23 cellular contexts compared by ENCODE assay signal in the genomic region with DNA sequence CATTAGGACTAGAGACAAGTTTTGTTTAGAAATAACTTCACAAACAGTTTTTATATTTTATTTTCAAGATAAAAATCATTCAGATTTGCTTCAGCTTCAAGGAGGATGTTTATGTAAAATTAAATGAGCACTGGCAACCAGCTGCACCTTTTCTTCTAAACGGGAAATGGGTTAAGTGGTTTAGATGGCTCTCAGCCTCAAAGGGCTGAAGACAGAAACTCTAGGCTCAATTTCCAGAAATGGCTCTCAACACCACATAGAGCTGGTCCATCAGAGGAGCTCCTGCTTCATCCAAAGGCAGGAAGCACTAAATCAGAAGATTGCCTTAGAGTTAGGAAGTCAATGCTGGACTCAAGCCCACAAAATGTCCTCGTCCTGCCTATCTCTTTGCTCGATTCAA.
DNase-seq lines count a peak whose midpoint lies in the region; ATAC-seq lines count a peak whose summit lies in the region.
"Had no signal": no experiment of that assay in that cellular context is flagged by ENCODE, and none has a peak within 500 bp of the region (broad histone marks: within the 10 kb centered on the region; RNA-seq: fewer than 3 reads in every experiment).

No MANE protein-coding gene starts in this region.

- no peaks in the 10 kb centered on the region for H3K27me3 Mint-ChIP-seq in activated CD4-positive, alpha-beta T cell treated with anti-CD3 and anti-CD28 coated beads for 36 hours
- H3K27me3 Mint-ChIP-seq in CD4-positive, alpha-beta memory T cell, result peaks cover 1 to 4% of the 10 kb centered on the region in 2 donors
- H3K27me3 Mint-ChIP-seq in T-cell, result peaks cover 0 to 5% of the 10 kb centered on the region in 2 donors
- H3K27me3 Mint-ChIP-seq in naive thymus-derived CD4-positive, alpha-beta T cell, result peaks cover 0 to 12% (median 0%) of the 10 kb centered on the region in 5 donors

- H3K27ac ChIP-seq in CD4-positive, alpha-beta memory T cell (ENCODE audit: low read depth, low read length), result no peak overlapping the region
- peak overlapping the region; percentile 51 for H3K27ac ChIP-seq in naive thymus-derived CD4-positive, alpha-beta T cell (ENCODE audit: low read depth, low read length)
- H3K27ac ChIP-seq: BLaER1 treated with 17β-estradiol and CSF1 and Interleukin-3, amounts not matched to agents 10 nM and 100 nM; RWPE1; SK-N-MC had no signal

- no peaks in the 10 kb centered on the region for H3K36me3 Mint-ChIP-seq in activated CD4-positive, alpha-beta T cell treated with anti-CD3 and anti-CD28 coated beads for 36 hours (ENCODE audit: low read depth)
- H3K36me3 Mint-ChIP-seq in CD4-positive, alpha-beta memory T cell, result peaks cover 1 to 3% of the 10 kb centered on the region in 2 donors
- peaks cover 2% of the 10 kb centered on the region for H3K36me3 Mint-ChIP-seq in T-cell
- peaks cover 2 to 11% (median 6%) of the 10 kb centered on the region in 5 donors for H3K36me3 Mint-ChIP-seq in naive thymus-derived CD4-positive, alpha-beta T cell

- H3K4me1 ChIP-seq in CD4-positive, alpha-beta memory T cell (ENCODE audit: insufficient read depth, low read length), result peaks cover 14% of the 10 kb centered on the region
- peaks cover 0 to 20% of the 10 kb centered on the region in 2 donors for H3K4me1 ChIP-seq in naive thymus-derived CD4-positive, alpha-beta T cell (ENCODE audit: control insufficient read depth in 2 of 2, insufficient read depth in 2 of 2, low read length in 2 of 2)
- H3K4me1 ChIP-seq: BLaER1 treated with 17β-estradiol and CSF1 and Interleukin-3, amounts not matched to agents 10 nM and 100 nM had no signal

- H3K9me3 Mint-ChIP-seq in activated CD4-positive, alpha-beta T cell treated with anti-CD3 and anti-CD28 coated beads for 36 hours (ENCODE audit: low read depth), result peaks cover 13% of the 10 kb centered on the region
- peaks cover 0 to 63% (median 24%) of the 10 kb centered on the region in 8 donors for H3K9me3 Mint-ChIP-seq in CD4-positive, alpha-beta memory T cell
- peaks cover 0 to 35% (median 23%) of the 10 kb centered on the region in 3 donors for H3K9me3 Mint-ChIP-seq in T-cell
- H3K9me3 Mint-ChIP-seq in naive thymus-derived CD4-positive, alpha-beta T cell, result peaks cover 0 to 75% (median 4%) of the 10 kb centered on the region in 11 donors

- no peaks in the 10 kb centered on the region for H3K9me3 ChIP-seq in CD4-positive, alpha-beta memory T cell (ENCODE audit: control insufficient read depth in 1 of 2, low read length in 2 of 2)
- no peaks in the 10 kb centered on the region for H3K9me3 ChIP-seq in naive thymus-derived CD4-positive, alpha-beta T cell (ENCODE audit: control insufficient read depth in 2 of 3, low read length in 3 of 3)
- H3K9me3 ChIP-seq: MG63 had no signal

- ATAC-seq in activated CD4-positive, alpha-beta T cell treated with anti-CD3 and anti-CD28 coated beads for 36 hours, result no peak
- ATAC-seq in T-cell (replicated peaks in 1 of 4), result peak; percentile 75 to 88 (median 81)
- ATAC-seq in naive thymus-derived CD4-positive, alpha-beta T cell, result peak; percentile 57

- H3K36me3 ChIP-seq in CD4-positive, alpha-beta memory T cell (ENCODE audit: insufficient read depth, low read length), result no peaks in the 10 kb centered on the region
- H3K36me3 ChIP-seq in naive thymus-derived CD4-positive, alpha-beta T cell (ENCODE audit: control insufficient read depth in 2 of 3, insufficient read depth in 3 of 3, low read length in 3 of 3), result no peaks in the 10 kb centered on the region
- H3K36me3 ChIP-seq: BLaER1 treated with 17β-estradiol and CSF1 and Interleukin-3, amounts not matched to agents 10 nM and 100 nM; MG63 had no signal

- H3K27ac Mint-ChIP-seq in activated CD4-positive, alpha-beta T cell treated with anti-CD3 and anti-CD28 coated beads for 36 hours, result peak overlapping the region; percentile 13
- H3K27ac Mint-ChIP-seq in CD4-positive, alpha-beta memory T cell, result peak overlapping the region in 4 of 7 donors; percentile 15 to 75 (median 48)
- peak overlapping the region; percentile 35 to 60 for H3K27ac Mint-ChIP-seq in T-cell
- peak overlapping the region in 7 of 9 donors; percentile 72 to 89 (median 85) for H3K27ac Mint-ChIP-seq in naive thymus-derived CD4-positive, alpha-beta T cell

- no peak overlapping the region for H3K4me3 ChIP-seq in CD4-positive, alpha-beta memory T cell (ENCODE audit: low read length in 2 of 2)
- no peak overlapping the region for H3K4me3 ChIP-seq in naive thymus-derived CD4-positive, alpha-beta T cell (ENCODE audit: low read length)
- H3K4me3 ChIP-seq: BLaER1 treated with 17β-estradiol and CSF1 and Interleukin-3, amounts not matched to agents 10 nM and 100 nM; MG63; SK-N-MC had no signal

- CTCF ChIA-PET in activated CD4-positive, alpha-beta T cell treated with anti-CD3 and anti-CD28 coated beads for 36 hours (lab: Charles Lee), result interaction anchor here (0.7 to 1.7 kb wide), 3 partner anchors 11 to 75 kb away, joined by 3 to 4 read pairs (median 3); no protein-coding TSS in a partner anchor
- CTCF ChIA-PET in CD4-positive, alpha-beta memory T cell (lab: Charles Lee; ENCODE audit: partially characterized antibody), result interaction anchor here (0.9 to 1.6 kb wide), 3 partner anchors 10 to 96 kb away, joined by 3 to 6 read pairs (median 5); a partner anchor contains a TSS
- CTCF ChIA-PET in T-cell (lab: Charles Lee), result interaction anchor here (0.6 to 1.7 kb wide), 2 partner anchors 74 to 330 kb away, joined by 4 to 5 read pairs; a partner anchor contains a TSS
- CTCF ChIA-PET in naive thymus-derived CD4-positive, alpha-beta T cell (lab: Charles Lee), result interaction anchor here (1.7 to 2.0 kb wide), 2 partner anchors 11 to 75 kb away, joined by 6 to 9 read pairs; a partner anchor contains a TSS

- peaks cover 27% of the 10 kb centered on the region for H3K4me1 Mint-ChIP-seq in activated CD4-positive, alpha-beta T cell treated with anti-CD3 and anti-CD28 coated beads for 36 hours
- peaks cover 8 to 43% (median 10%) of the 10 kb centered on the region in 4 donors for H3K4me1 Mint-ChIP-seq in CD4-positive, alpha-beta memory T cell
- peaks cover 16 to 43% (median 24%) of the 10 kb centered on the region in 3 donors for H3K4me1 Mint-ChIP-seq in T-cell
- H3K4me1 Mint-ChIP-seq in naive thymus-derived CD4-positive, alpha-beta T cell, result peaks cover 0 to 60% (median 31%) of the 10 kb centered on the region in 7 donors

- DNase-seq in activated CD4-positive, alpha-beta T cell treated with anti-CD3 and anti-CD28 coated beads for 36 hours, result no peak
- DNase-seq in activated CD4-positive, alpha-beta T cell treated with anti-CD3 and anti-CD28 coated beads, Interleukin-2, amount 50 U/mL, for 1 hour, result no peak
- DNase-seq in CD4-positive, alpha-beta memory T cell, result no peak
- DNase-seq in T-cell, result peak in 1 of 34 experiments; percentile 33
- DNase-seq in naive thymus-derived CD4-positive, alpha-beta T cell, result peak in 5 of 9 donors; percentile 42 to 54 (median 48)
- DNase-seq in medulla oblongata (ENCODE audit: extremely low spot score), result no peak
- DNase-seq in stimulated activated CD8-positive, alpha-beta memory T cell treated with anti-CD3 and anti-CD28 coated beads, Interleukin-4, amount 100 ng/mL, for 48 hours, result no peak
- DNase-seq: 8988T; DMS53; EL; GF-D8; MG63; NCI-H1048; NCI-H1436; NCI-H187 treated with DMSO at 0.1 percent for 48 hours; NCI-H2227 treated with DMSO at 0.1 percent for 48 hours; NCI-H510A; NCI-H748 treated with DMSO at 0.1 percent for 48 hours; NK-92 treated with Interleukin-12 subunit alpha and Interleukin-12 subunit beta, amount 100 ng/mL, for 24 hours; SHP77 treated with DMSO at 0.1 percent for 48 hours had no signal

- POLR2A ChIA-PET in activated CD4-positive, alpha-beta T cell treated with anti-CD3 and anti-CD28 coated beads for 36 hours (lab: Charles Lee), result no interaction called here
- POLR2A ChIA-PET in CD4-positive, alpha-beta memory T cell (lab: Charles Lee; ENCODE audit: partially characterized antibody), result interaction anchor here (1.4 to 2.3 kb wide), 4 partner anchors 11 to 251 kb away, joined by 4 to 29 read pairs (median 15); a partner anchor contains a TSS
- POLR2A ChIA-PET in T-cell (lab: Charles Lee), result interaction anchor here (0.6 to 1.1 kb wide), 4 partner anchors 72 to 1899 kb away, joined by 3 to 4 read pairs (median 3); no protein-coding TSS in a partner anchor
- POLR2A ChIA-PET in naive thymus-derived CD4-positive, alpha-beta T cell (lab: Charles Lee), result interaction anchor here (0.6 to 10.8 kb wide), 12 partner anchors 9 to 1015 kb away, joined by 3 to 144 read pairs (median 6); a partner anchor contains a TSS

- H3K4me3 Mint-ChIP-seq in activated CD4-positive, alpha-beta T cell treated with anti-CD3 and anti-CD28 coated beads for 36 hours, result no peak overlapping the region
- H3K4me3 Mint-ChIP-seq in CD4-positive, alpha-beta memory T cell, result peak overlapping the region in 3 of 8 donors; percentile 4 to 10 (median 5)
- H3K4me3 Mint-ChIP-seq in T-cell, result peak overlapping the region in 2 of 3 donors; percentile 19 to 33
- peak overlapping the region in 7 of 10 donors; percentile 37 to 75 (median 64) for H3K4me3 Mint-ChIP-seq in naive thymus-derived CD4-positive, alpha-beta T cell

- no peaks in the 10 kb centered on the region for H3K27me3 ChIP-seq in CD4-positive, alpha-beta memory T cell (ENCODE audit: insufficient read depth, low read length)
- no peaks in the 10 kb centered on the region for H3K27me3 ChIP-seq in naive thymus-derived CD4-positive, alpha-beta T cell (ENCODE audit: control insufficient read depth in 2 of 2, insufficient read depth in 2 of 2, low read length in 2 of 2)
- H3K27me3 ChIP-seq: BLaER1 treated with 17β-estradiol and CSF1 and Interleukin-3, amounts not matched to agents 10 nM and 100 nM; MG63 had no signal

- intact Hi-C loops in activated CD4-positive, alpha-beta T cell treated with anti-CD3 and anti-CD28 coated beads for 36 hours (cut with DNase I, micrococcal nuclease), result no loop called here
- intact Hi-C loops in CD4-positive, alpha-beta memory T cell (cut with micrococcal nuclease), result no loop called here
- intact Hi-C loops in naive thymus-derived CD4-positive, alpha-beta T cell (cut with micrococcal nuclease), result loop anchor here in 1 of 2 donors (1.0 to 10.0 kb wide), 3 partner anchors 11 to 255 kb away; a partner anchor contains a TSS

Comparison
In these comparisons a context has a peak if more than half of its experiments do, and no peak if none do; other contexts are left out.
1. DNase-seq: peak in naive thymus-derived CD4-positive, alpha-beta T cell (5 of 9); none in activated CD4-positive, alpha-beta T cell treated with anti-CD3 and anti-CD28 coated beads for 36 hours (single experiment), activated CD4-positive, alpha-beta T cell treated with anti-CD3 and anti-CD28 coated beads, Interleukin-2, amount 50 U/mL, for 1 hour (single experiment), CD4-positive, alpha-beta memory T cell (0 of 5), medulla oblongata (single experiment) and stimulated activated CD8-positive, alpha-beta memory T cell treated with anti-CD3 and anti-CD28 coated beads, Interleukin-4, amount 100 ng/mL, for 48 hours (single experiment).
2. H3K27ac Mint-ChIP-seq: peak in every context shown above with its lines; median percentile 85 in naive thymus-derived CD4-positive, alpha-beta T cell; 48 in CD4-positive, alpha-beta memory T cell; 48 in T-cell; 13 in activated CD4-positive, alpha-beta T cell treated with anti-CD3 and anti-CD28 coated beads for 36 hours.